ENCODE assay signal across 9 cellular contexts in genomic region chr11:68331338-68331947, GRCh38. TPM values are rescaled to one million over a fixed set of nuclear protein-coding genes. Genes with fewer than 3 reads are reported as not detected.
A peak's percentile ranks its signal among the peaks of the same experiment; 100 is the strongest.
DNase-seq lines count a peak whose midpoint lies in the region; ATAC-seq, FAIRE-seq and TF ChIP-seq lines count a peak whose summit lies in the region.
"Had no signal": no experiment of that assay in that cellular context is flagged by ENCODE, and none has a peak within 500 bp of the region (broad histone marks: within the 10 kb centered on the region; RNA-seq: fewer than 3 reads in every experiment).

No MANE protein-coding gene starts in this region.

- H3K4me3 ChIP-seq in smooth muscle cell: no peak overlapping the region
- no peak overlapping the region for H3K4me3 ChIP-seq in SK-N-SH (ENCODE audit: low read depth in 2 of 2, low read length in 1 of 2)

- H3K9me2 ChIP-seq in SK-N-SH: no peaks in the 10 kb centered on the region

- no peak for TF ChIP-seq EP300 in SK-N-SH (IDR thresholded peaks at IDR 0.05; ENCODE audit: borderline replicate concordance in 1 of 2, low read depth in 1 of 2, low read length in 1 of 2)

- peaks cover 50% of the 10 kb centered on the region for H3K79me2 ChIP-seq in smooth muscle cell (ENCODE audit: low read depth)
- peaks cover 31% of the 10 kb centered on the region for H3K79me2 ChIP-seq in SK-N-SH (ENCODE audit: insufficient read depth)

- H3K4me3 Mint-ChIP-seq in activated CD8-positive, alpha-beta T cell treated with anti-CD3 and anti-CD28 coated beads, Interleukin-2, amount 10 ng/mL, durations not matched to agents 7 days and 5 days: peak overlapping the region; percentile 59

- H3K27me3 ChIP-seq in smooth muscle cell (ENCODE audit: low read depth) (no peaks in the 10 kb centered on the region), SK-N-SH (ENCODE audit: insufficient read depth) (no peaks in the 10 kb centered on the region)

- in situ Hi-C loops in G401 (cut with HindIII; ENCODE audit: low sequenced_read_pairs): no loop called here

- H3K27ac ChIP-seq in smooth muscle cell (ENCODE audit: low read depth) (no peak overlapping the region), SK-N-SH (ENCODE audit: low read depth in 2 of 2, low read length in 1 of 2) (peak overlapping the region in 1 of 2 experiments; percentile 90; a peak in 2 of 4 replicates)

- peak overlapping the region; percentile 88 for H3K27ac Mint-ChIP-seq in activated CD8-positive, alpha-beta T cell treated with anti-CD3 and anti-CD28 coated beads, Interleukin-2, amount 10 ng/mL, durations not matched to agents 7 days and 5 days

- TF ChIP-seq CTCF in smooth muscle cell (IDR thresholded peaks at IDR 0.05; ENCODE audit: borderline replicate concordance, insufficient read depth, poor library complexity, severe bottlenecking) (no peak), SK-N-SH (IDR thresholded peaks at IDR 0.05) (no peak)

- H3K36me3 ChIP-seq in smooth muscle cell (ENCODE audit: low read depth) (no peaks in the 10 kb centered on the region), SK-N-SH (replicated peaks in 1 of 2; ENCODE audit: control insufficient read depth in 1 of 2, insufficient read depth in 2 of 2, low read length in 1 of 2) (no peaks in the 10 kb centered on the region)

- peak; percentile 66 for ATAC-seq in activated CD8-positive, alpha-beta T cell treated with anti-CD3 and anti-CD28 coated beads, Interleukin-2, amount 10 ng/mL, durations not matched to agents 7 days and 5 days
- ATAC-seq in HG03521 (IDR thresholded peaks at IDR 0.05; ENCODE audit: unreplicated experiment) (no peak), GM21737 (IDR thresholded peaks at IDR 0.05; ENCODE audit: unreplicated experiment) (no peak)
- ATAC-seq: PC-3 had no signal

- H3K9ac ChIP-seq in smooth muscle cell (ENCODE audit: low read depth) (no peak overlapping the region), SK-N-SH (no peak overlapping the region)

- 71% methylated on average over 14 of the region's 14 CpGs for WGBS in smooth muscle cell (ENCODE audit: low lambda C conversion rate)
- WGBS in SK-N-SH (ENCODE audit: low lambda C conversion rate): 84% methylated on average over 9 of the region's 14 CpGs

- POLR2A ChIA-PET in activated CD8-positive, alpha-beta T cell treated with anti-CD3 and anti-CD28 coated beads, Interleukin-2, amount 10 ng/mL, durations not matched to agents 7 days and 5 days (lab: Charles Lee): no interaction called here
- POLR2A ChIA-PET in SK-N-SH (lab: Yijun Ruan, JAX): no interaction called here

- H3K9me3 ChIP-seq in smooth muscle cell (replicated peaks; ENCODE audit: low read depth) (no peaks in the 10 kb centered on the region), SK-N-SH (no peaks in the 10 kb centered on the region)

- peak; percentile 54 for FAIRE-seq in HTR-8/SVneo (lab: Jason Lieb, UNC)

- H2AFZ ChIP-seq in smooth muscle cell (ENCODE audit: low read depth) (no peak overlapping the region), SK-N-SH (ENCODE audit: low read depth) (no peak overlapping the region)

- H3K4me1 ChIP-seq in smooth muscle cell (ENCODE audit: low read depth) (peaks cover 43% of the 10 kb centered on the region), SK-N-SH (ENCODE audit: control insufficient read depth in 1 of 2, insufficient read depth in 2 of 2, low read depth in 1 of 2, low read length in 1 of 2) (peaks cover 10 to 52% of the 10 kb centered on the region in 2 experiments; a peak in 3 of 4 replicates)

- H3K4me2 ChIP-seq in smooth muscle cell: peak overlapping the region; percentile 22
- H3K4me2 ChIP-seq in SK-N-SH: no peak overlapping the region

- CTCF ChIA-PET in activated CD8-positive, alpha-beta T cell treated with anti-CD3 and anti-CD28 coated beads, Interleukin-2, amount 10 ng/mL, durations not matched to agents 7 days and 5 days (lab: Charles Lee): interaction anchor here (1.0 to 1.9 kb wide), 6 partner anchors 9 to 129 kb away, joined by 3 to 6 read pairs (median 3); partner anchors contain the start of genes C11orf24 and PPP6R3
- CTCF ChIA-PET in SK-N-SH (lab: Yijun Ruan, JAX): interaction anchor here (1.0 to 1.8 kb wide), 4 partner anchors 12 to 74 kb away, joined by 3 to 4 read pairs (median 4); no protein-coding TSS in a partner anchor

- no peak for TF ChIP-seq RAD21 in SK-N-SH (IDR thresholded peaks at IDR 0.05; ENCODE audit: low read length)

- H4K20me1 ChIP-seq in smooth muscle cell (ENCODE audit: low read depth) (peaks cover 42% of the 10 kb centered on the region), SK-N-SH (ENCODE audit: insufficient read depth) (no peaks in the 10 kb centered on the region)

- peaks cover 89% of the 10 kb centered on the region for H3K4me1 Mint-ChIP-seq in activated CD8-positive, alpha-beta T cell treated with anti-CD3 and anti-CD28 coated beads, Interleukin-2, amount 10 ng/mL, durations not matched to agents 7 days and 5 days (ENCODE audit: low read depth)

- no peaks in the 10 kb centered on the region for H3K27me3 Mint-ChIP-seq in activated CD8-positive, alpha-beta T cell treated with anti-CD3 and anti-CD28 coated beads, Interleukin-2, amount 10 ng/mL, durations not matched to agents 7 days and 5 days (ENCODE audit: low read depth)

- no peaks in the 10 kb centered on the region for H3K9me3 Mint-ChIP-seq in activated CD8-positive, alpha-beta T cell treated with anti-CD3 and anti-CD28 coated beads, Interleukin-2, amount 10 ng/mL, durations not matched to agents 7 days and 5 days (ENCODE audit: insufficient read depth)

- peaks cover 25% of the 10 kb centered on the region for H3K36me3 Mint-ChIP-seq in activated CD8-positive, alpha-beta T cell treated with anti-CD3 and anti-CD28 coated beads, Interleukin-2, amount 10 ng/mL, durations not matched to agents 7 days and 5 days (ENCODE audit: low read depth)

- DNase-seq in HTR-8/SVneo (ENCODE audit: insufficient read length, low spot score) (no peak), left kidney (ENCODE audit: low read depth, low spot score) (peak; percentile 62), smooth muscle cell (lab: John Stamatoyannopoulos, UW; ENCODE audit: unreplicated experiment) (no peak), SK-N-SH (no peak), G401 (ENCODE audit: low spot score) (no peak)
- peak; percentile 52 for DNase-seq in activated CD8-positive, alpha-beta T cell treated with anti-CD3 and anti-CD28 coated beads, Interleukin-2, amount 10 ng/mL, durations not matched to agents 7 days and 5 days
- DNase-seq: PC-3 had no signal

- H3F3A ChIP-seq in smooth muscle cell (ENCODE audit: low read depth) (peaks cover 10% of the 10 kb centered on the region), SK-N-SH (replicated peaks; ENCODE audit: insufficient read depth) (no peaks in the 10 kb centered on the region)

TF ChIP-seq in SK-N-SH, 30 proteins besides CTCF, POLR2A, EP300 and RAD21:
- no peak for TF ChIP-seq IRF3 (IDR thresholded peaks at IDR 0.05; ENCODE audit: low read depth, low read length)
- TF ChIP-seq FOSL2 (IDR thresholded peaks at IDR 0.05; ENCODE audit: borderline replicate concordance, low read depth): no peak

RNA-seq across cellular contexts. Expression of gene LRP5, which starts 19.1 kb away (rescaled TPM):
- total RNA-seq in activated CD8-positive, alpha-beta T cell treated with anti-CD3 and anti-CD28 coated beads, Interleukin-2, amount 10 ng/mL, durations not matched to agents 7 days and 5 days: 10 to 100 TPM; 37.1 to 46.3 TPM
- 16.1 and 17.7 TPM in 2 replicates for total RNA-seq in smooth muscle cell
- 26.5 and 26.6 TPM in 2 replicates for polyA plus RNA-seq in smooth muscle cell
- polyA plus RNA-seq in SK-N-SH (2012; rRNA removed): 10.2 and 15.0 TPM in 2 replicates
- 6.1 and 10.0 TPM in 2 replicates for polyA plus RNA-seq in SK-N-SH (2012; cell fraction: cytosol; rRNA removed)
- 18.6 and 21.7 TPM in 2 replicates for polyA plus RNA-seq in SK-N-SH (2012; cell fraction: nucleus; rRNA removed)
- 25.5 and 27.8 TPM in 2 replicates for total RNA-seq in G401 (2014; rRNA removed; shearing (Covaris generic))

RNA-seq across cellular contexts. Expression of gene C11orf24, which starts 59.7 kb away (rescaled TPM):
- 10 to 100 TPM; 29.2 to 30.0 TPM for total RNA-seq in activated CD8-positive, alpha-beta T cell treated with anti-CD3 and anti-CD28 coated beads, Interleukin-2, amount 10 ng/mL, durations not matched to agents 7 days and 5 days
- 48.6 and 58.1 TPM in 2 replicates for total RNA-seq in smooth muscle cell
- polyA plus RNA-seq in smooth muscle cell: 94.1 and 97.5 TPM in 2 replicates
- 50.9 and 52.1 TPM in 2 replicates for polyA plus RNA-seq in SK-N-SH (2012; rRNA removed)
- 29.9 and 37.6 TPM in 2 replicates for polyA plus RNA-seq in SK-N-SH (2012; cell fraction: cytosol; rRNA removed)
- polyA plus RNA-seq in SK-N-SH (2012; cell fraction: nucleus; rRNA removed): 37.7 and 41.7 TPM in 2 replicates
- 15.7 and 17.4 TPM in 2 replicates for total RNA-seq in G401 (2014; rRNA removed; shearing (Covaris generic))

Comparison
In these comparisons a context has a peak if more than half of its experiments do, and no peak if none do; other contexts are left out.
1. DNase-seq: peak in activated CD8-positive, alpha-beta T cell treated with anti-CD3 and anti-CD28 coated beads, Interleukin-2, amount 10 ng/mL, durations not matched to agents 7 days and 5 days (single experiment) and left kidney (single experiment); none in HTR-8/SVneo (single experiment), smooth muscle cell (single experiment), SK-N-SH (single experiment) and G401 (single experiment).